In genomic region chr19:42028304-42029216, GRCh38 we compare ENCODE assay signal across 8 cellular contexts. TPM values are rescaled to one million over a fixed set of nuclear protein-coding genes. Genes with fewer than 3 reads are reported as not detected.
DNase-seq lines count a peak whose midpoint lies in the region; ATAC-seq and TF ChIP-seq lines count a peak whose summit lies in the region.
"Had no signal": no experiment of that assay in that cellular context is flagged by ENCODE, and none has a peak within 500 bp of the region (broad histone marks: within the 10 kb centered on the region; RNA-seq: fewer than 3 reads in every experiment).

No MANE protein-coding gene starts in this region.

- H3K27ac ChIP-seq in GM23338 (ENCODE audit: low read depth), result peak overlapping the region; percentile 78

- H3K4me1 Mint-ChIP-seq in GM23338, result peaks cover 36% of the 10 kb centered on the region
- peaks cover 24% of the 10 kb centered on the region for H3K4me1 Mint-ChIP-seq in chondrocyte (ENCODE audit: low read depth)

- 0 out of 2 replicates have a peak overlapping the region, but pooled peaks have one; percentile 47 for H3K4me2 ChIP-seq in GM23338

- TF ChIP-seq CTCF in GM23338 (conservative IDR thresholded peaks at IDR 0.05; ENCODE audit: low read depth in 2 of 2) (peak; percentile 97 to 99), chondrocyte (IDR thresholded peaks at IDR 0.05) (peak; percentile 67)

- peaks cover 8% of the 10 kb centered on the region for H3K4me1 ChIP-seq in GM23338 (ENCODE audit: insufficient read depth)

- peak overlapping the region; percentile 37; the same call in 1 of the 2 replicates for H3K4me3 ChIP-seq in GM23338

- H3K27me3 ChIP-seq in GM23338 (ENCODE audit: insufficient read depth), result no peaks in the 10 kb centered on the region

- H3K27ac Mint-ChIP-seq in GM23338 (peak overlapping the region; percentile 84), chondrocyte (ENCODE audit: unreplicated experiment) (no peak overlapping the region)

- H3F3A ChIP-seq in GM23338 (replicated peaks; ENCODE audit: low read depth), result peaks cover 12% of the 10 kb centered on the region

- H3K9me3 Mint-ChIP-seq in GM23338 (no peaks in the 10 kb centered on the region; the same call in 2 of the 3 replicates), chondrocyte (ENCODE audit: low read depth) (no peaks in the 10 kb centered on the region)

- H3K79me2 ChIP-seq in GM23338 (replicated peaks; ENCODE audit: insufficient read depth), result no peaks in the 10 kb centered on the region

- H2AFZ ChIP-seq in GM23338, result no peak overlapping the region

- no peaks in the 10 kb centered on the region; the same call in 1 of the 2 replicates for H4K20me1 ChIP-seq in GM23338 (replicated peaks; ENCODE audit: insufficient read depth)

- DNase-seq in GM23338 (ENCODE audit: low spot score), result peak; percentile 85
- DNase-seq in NCI-H82 (lab: John Stamatoyannopoulos, UW), result peak; percentile 83
- no peak for DNase-seq in chondrocyte (ENCODE audit: low spot score)
- DNase-seq in stimulated activated CD4-positive, alpha-beta T cell treated with anti-CD3 and anti-CD28 coated beads, Interleukin-12 subunit alpha, Interleukin-12 subunit beta, amount 100 ng/mL, for 48 hours (ENCODE audit: low read depth in 2 of 3, low spot score in 1 of 3), result peak; percentile 14 to 45 (median 26)
- DNase-seq in NOMO-1 treated with DMSO at 0.1 percent for 48 hours (lab: John Stamatoyannopoulos, UW; ENCODE audit: unreplicated experiment), result no peak
- DNase-seq: NCI-H1048 had no signal

- H3K9me2 ChIP-seq in GM23338 (ENCODE audit: insufficient read depth), result no peaks in the 10 kb centered on the region; the same call in 1 of the 2 replicates

- peak overlapping the region; percentile 80 for H3K4me3 Mint-ChIP-seq in GM23338
- no peak overlapping the region for H3K4me3 Mint-ChIP-seq in chondrocyte (ENCODE audit: unreplicated experiment)

- ATAC-seq in GM23338, result peak; percentile 80
- ATAC-seq in GM18861 (IDR thresholded peaks at IDR 0.05; ENCODE audit: unreplicated experiment), result no peak
- ATAC-seq in GM21825 (IDR thresholded peaks at IDR 0.05; ENCODE audit: unreplicated experiment), result no peak

- H3K36me3 Mint-ChIP-seq in GM23338 (ENCODE audit: low read depth) (peaks cover 35% of the 10 kb centered on the region), chondrocyte (ENCODE audit: low read depth) (no peaks in the 10 kb centered on the region)

- H3K27me3 Mint-ChIP-seq in GM23338 (ENCODE audit: insufficient read depth, low read depth, poor library complexity) (peaks cover 10% of the 10 kb centered on the region), chondrocyte (ENCODE audit: low read depth) (peaks cover 20% of the 10 kb centered on the region)

- no peaks in the 10 kb centered on the region for H3K36me3 ChIP-seq in GM23338 (ENCODE audit: insufficient read depth)

TF ChIP-seq in GM23338, 12 proteins besides CTCF, POLR2A, EP300 and RAD21:
- TF ChIP-seq CREB1 (CRISPR knock-in tag; IDR thresholded peaks at IDR 0.05; ENCODE audit: low read depth) (peak; percentile 21; the same call in 1 of the 2 replicates), STAT1 (IDR thresholded peaks at IDR 0.05; ENCODE audit: unreplicated experiment) (no peak)
- TF ChIP-seq, protein P1, sequence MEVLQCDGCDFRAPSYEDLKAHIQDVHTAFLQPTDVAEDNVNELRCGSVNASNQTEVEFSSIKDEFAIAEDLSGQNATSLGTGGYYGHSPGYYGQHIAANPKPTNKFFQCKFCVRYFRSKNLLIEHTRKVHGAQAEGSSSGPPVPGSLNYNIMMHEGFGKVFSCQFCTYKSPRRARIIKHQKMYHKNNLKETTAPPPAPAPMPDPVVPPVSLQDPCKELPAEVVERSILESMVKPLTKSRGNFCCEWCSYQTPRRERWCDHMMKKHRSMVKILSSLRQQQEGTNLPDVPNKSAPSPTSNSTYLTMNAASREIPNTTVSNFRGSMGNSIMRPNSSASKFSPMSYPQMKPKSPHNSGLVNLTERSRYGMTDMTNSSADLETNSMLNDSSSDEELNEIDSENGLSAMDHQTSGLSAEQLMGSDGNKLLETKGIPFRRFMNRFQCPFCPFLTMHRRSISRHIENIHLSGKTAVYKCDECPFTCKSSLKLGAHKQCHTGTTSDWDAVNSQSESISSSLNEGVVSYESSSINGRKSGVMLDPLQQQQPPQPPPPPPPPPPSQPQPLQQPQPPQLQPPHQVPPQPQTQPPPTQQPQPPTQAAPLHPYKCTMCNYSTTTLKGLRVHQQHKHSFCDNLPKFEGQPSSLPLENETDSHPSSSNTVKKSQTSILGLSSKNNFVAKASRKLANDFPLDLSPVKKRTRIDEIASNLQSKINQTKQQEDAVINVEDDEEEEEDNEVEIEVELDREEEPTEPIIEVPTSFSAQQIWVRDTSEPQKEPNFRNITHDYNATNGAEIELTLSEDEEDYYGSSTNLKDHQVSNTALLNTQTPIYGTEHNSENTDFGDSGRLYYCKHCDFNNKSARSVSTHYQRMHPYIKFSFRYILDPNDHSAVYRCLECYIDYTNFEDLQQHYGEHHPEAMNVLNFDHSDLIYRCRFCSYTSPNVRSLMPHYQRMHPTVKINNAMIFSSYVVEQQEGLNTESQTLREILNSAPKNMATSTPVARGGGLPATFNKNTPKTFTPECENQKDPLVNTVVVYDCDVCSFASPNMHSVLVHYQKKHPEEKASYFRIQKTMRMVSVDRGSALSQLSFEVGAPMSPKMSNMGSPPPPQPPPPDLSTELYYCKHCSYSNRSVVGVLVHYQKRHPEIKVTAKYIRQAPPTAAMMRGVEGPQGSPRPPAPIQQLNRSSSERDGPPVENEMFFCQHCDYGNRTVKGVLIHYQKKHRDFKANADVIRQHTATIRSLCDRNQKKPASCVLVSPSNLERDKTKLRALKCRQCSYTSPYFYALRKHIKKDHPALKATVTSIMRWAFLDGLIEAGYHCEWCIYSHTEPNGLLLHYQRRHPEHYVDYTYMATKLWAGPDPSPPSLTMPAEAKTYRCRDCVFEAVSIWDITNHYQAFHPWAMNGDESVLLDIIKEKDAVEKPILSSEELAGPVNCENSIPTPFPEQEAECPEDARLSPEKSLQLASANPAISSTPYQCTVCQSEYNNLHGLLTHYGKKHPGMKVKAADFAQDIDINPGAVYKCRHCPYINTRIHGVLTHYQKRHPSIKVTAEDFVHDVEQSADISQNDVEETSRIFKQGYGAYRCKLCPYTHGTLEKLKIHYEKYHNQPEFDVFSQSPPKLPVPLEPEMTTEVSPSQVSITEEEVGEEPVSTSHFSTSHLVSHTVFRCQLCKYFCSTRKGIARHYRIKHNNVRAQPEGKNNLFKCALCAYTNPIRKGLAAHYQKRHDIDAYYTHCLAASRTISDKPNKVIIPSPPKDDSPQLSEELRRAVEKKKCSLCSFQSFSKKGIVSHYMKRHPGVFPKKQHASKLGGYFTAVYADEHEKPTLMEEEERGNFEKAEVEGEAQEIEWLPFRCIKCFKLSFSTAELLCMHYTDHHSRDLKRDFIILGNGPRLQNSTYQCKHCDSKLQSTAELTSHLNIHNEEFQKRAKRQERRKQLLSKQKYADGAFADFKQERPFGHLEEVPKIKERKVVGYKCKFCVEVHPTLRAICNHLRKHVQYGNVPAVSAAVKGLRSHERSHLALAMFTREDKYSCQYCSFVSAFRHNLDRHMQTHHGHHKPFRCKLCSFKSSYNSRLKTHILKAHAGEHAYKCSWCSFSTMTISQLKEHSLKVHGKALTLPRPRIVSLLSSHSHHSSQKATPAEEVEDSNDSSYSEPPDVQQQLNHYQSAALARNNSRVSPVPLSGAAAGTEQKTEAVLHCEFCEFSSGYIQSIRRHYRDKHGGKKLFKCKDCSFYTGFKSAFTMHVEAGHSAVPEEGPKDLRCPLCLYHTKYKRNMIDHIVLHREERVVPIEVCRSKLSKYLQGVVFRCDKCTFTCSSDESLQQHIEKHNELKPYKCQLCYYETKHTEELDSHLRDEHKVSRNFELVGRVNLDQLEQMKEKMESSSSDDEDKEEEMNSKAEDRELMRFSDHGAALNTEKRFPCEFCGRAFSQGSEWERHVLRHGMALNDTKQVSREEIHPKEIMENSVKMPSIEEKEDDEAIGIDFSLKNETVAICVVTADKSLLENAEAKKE (CRISPR knock-in tag; IDR thresholded peaks at IDR 0.05), result 0 out of 2 replicates have a peak, but pooled peaks have one; percentile 4
TF ChIP-seq in GM23338: peak in this region for 2.

RNA-seq across cellular contexts. Expression of gene ATP1A3, which starts 34.5 kb away (rescaled TPM):
- total RNA-seq in GM23338 (2014; rRNA removed; shearing (Covaris generic)), result 33.1 and 37.3 TPM in 2 replicates
- polyA plus RNA-seq in GM23338 (2016; fragmentation: Nextera tagmentation; extraction: Ambion mirVana), result 11.0 and 11.5 TPM in 2 replicates
- total RNA-seq in chondrocyte, result 0.10 to 0.85 TPM (median 0.64 TPM) in 3 replicates

RNA-seq across cellular contexts. Expression of gene GRIK5, which starts 41.4 kb away (rescaled TPM):
- total RNA-seq in GM23338 (2014; rRNA removed; shearing (Covaris generic)), result 34.3 and 42.5 TPM in 2 replicates
- 5.1 and 6.2 TPM in 2 replicates for polyA plus RNA-seq in GM23338 (2016; fragmentation: Nextera tagmentation; extraction: Ambion mirVana)
- 0.36 to 0.59 TPM (median 0.37 TPM) in 3 replicates for total RNA-seq in chondrocyte

RNA-seq across cellular contexts. Expression of gene ZNF574, which starts 47.4 kb away (rescaled TPM):
- total RNA-seq in GM23338 (2014; rRNA removed; shearing (Covaris generic)), result 50.8 and 61.2 TPM in 2 replicates
- 18.7 and 19.4 TPM in 2 replicates for polyA plus RNA-seq in GM23338 (2016; fragmentation: Nextera tagmentation; extraction: Ambion mirVana)
- 11.2 to 13.0 TPM (median 12.4 TPM) in 3 replicates for total RNA-seq in chondrocyte

Comparison
In these comparisons a context has a peak if more than half of its experiments do, and no peak if none do; other contexts are left out.
1. DNase-seq: peak in GM23338 (single experiment), NCI-H82 (single experiment) and stimulated activated CD4-positive, alpha-beta T cell treated with anti-CD3 and anti-CD28 coated beads, Interleukin-12 subunit alpha, Interleukin-12 subunit beta, amount 100 ng/mL, for 48 hours (3 of 3); none in chondrocyte (single experiment) and NOMO-1 treated with DMSO at 0.1 percent for 48 hours (single experiment).
2. RNA of gene ATP1A3, which starts 34.5 kb away (total RNA-seq): 33.1 to 37.3 TPM in GM23338; 0.10 to 0.85 TPM in chondrocyte; every median in the first group is over 10 times any median in the second.
3. RNA of gene GRIK5, which starts 41.4 kb away (total RNA-seq): 34.3 to 42.5 TPM in GM23338; 0.36 to 0.59 TPM in chondrocyte; every median in the first group is over 10 times any median in the second.